ENCODE assay signal across 19 cellular contexts in the genomic region with DNA sequence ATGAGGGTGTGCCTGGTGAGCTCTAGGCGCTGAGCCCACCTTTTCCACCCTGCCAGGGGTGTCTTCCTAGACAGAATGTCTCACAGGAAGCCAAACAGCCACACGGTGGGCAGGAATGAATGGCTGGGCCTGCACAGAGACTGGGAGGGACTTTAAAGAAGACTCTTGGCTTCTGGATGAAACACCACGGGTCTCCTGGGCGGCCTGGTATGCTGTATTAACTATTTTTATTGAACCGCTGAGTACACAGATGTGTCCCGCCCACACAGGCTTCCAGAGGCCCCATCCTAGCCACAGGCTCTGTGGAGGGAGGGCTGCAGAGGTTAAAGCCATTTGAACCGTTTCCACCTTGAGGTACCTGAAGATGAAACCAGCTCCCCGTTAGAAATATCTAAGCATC.
"Had no signal": no experiment of that assay in that cellular context is flagged by ENCODE, and none has a peak within 500 bp of the region (broad histone marks: within the 10 kb centered on the region; RNA-seq: fewer than 3 reads in every experiment).

No MANE protein-coding gene starts in this region.

- H3K9me3 Mint-ChIP-seq: activated CD4-positive, alpha-beta T cell treated with anti-CD3 and anti-CD28 coated beads, Interleukin-2, amount 10 ng/mL, durations not matched to agents 24 days and 14 days; activated CD8-positive, alpha-beta T cell treated with anti-CD3 and anti-CD28 coated beads for 36 hours; activated naive CD4-positive, alpha-beta T cell treated with anti-CD3 and anti-CD28 coated beads, Interleukin-2, amount 10 ng/mL, durations not matched to agents 7 days and 5 days; naive thymus-derived CD8-positive, alpha-beta T cell; neural progenitor cell had no signal

- H3K27ac ChIP-seq: cardiac muscle cell, gastrocnemius medialis, lower lobe of right lung, neural progenitor cell, upper lobe of left lung had no signal

- H3K4me3 Mint-ChIP-seq: activated CD4-positive, alpha-beta T cell treated with anti-CD3 and anti-CD28 coated beads, Interleukin-2, amount 10 ng/mL, durations not matched to agents 24 days and 14 days; activated CD8-positive, alpha-beta memory T cell treated with anti-CD3 and anti-CD28 coated beads, Interleukin-2, amount 10 ng/mL, durations not matched to agents 7 days and 5 days; activated CD8-positive, alpha-beta T cell treated with anti-CD3 and anti-CD28 coated beads for 36 hours; activated naive CD4-positive, alpha-beta T cell treated with anti-CD3 and anti-CD28 coated beads, Interleukin-2, amount 10 ng/mL, durations not matched to agents 7 days and 5 days; naive thymus-derived CD8-positive, alpha-beta T cell; neural progenitor cell had no signal

- H3K27ac Mint-ChIP-seq: activated CD4-positive, alpha-beta T cell treated with anti-CD3 and anti-CD28 coated beads, Interleukin-2, amount 10 ng/mL, durations not matched to agents 24 days and 14 days; activated CD8-positive, alpha-beta memory T cell treated with anti-CD3 and anti-CD28 coated beads, Interleukin-2, amount 10 ng/mL, durations not matched to agents 7 days and 5 days; activated CD8-positive, alpha-beta T cell treated with anti-CD3 and anti-CD28 coated beads for 36 hours; activated naive CD4-positive, alpha-beta T cell treated with anti-CD3 and anti-CD28 coated beads, Interleukin-2, amount 10 ng/mL, durations not matched to agents 7 days and 5 days; neural progenitor cell had no signal

- H3K4me3 ChIP-seq: cardiac muscle cell, gastrocnemius medialis, lower lobe of right lung, neural progenitor cell, upper lobe of left lung had no signal

- H3K36me3 ChIP-seq: cardiac muscle cell, gastrocnemius medialis, lower lobe of right lung, neural progenitor cell, upper lobe of left lung had no signal

- H3K27me3 ChIP-seq: cardiac muscle cell, gastrocnemius medialis, neural progenitor cell, upper lobe of left lung had no signal

- H3K4me1 ChIP-seq: gastrocnemius medialis, lower lobe of right lung, neural progenitor cell, upper lobe of left lung had no signal

- DNase-seq: activated CD4-positive, alpha-beta T cell treated with anti-CD3 and anti-CD28 coated beads, Interleukin-2, amount 10 ng/mL, durations not matched to agents 24 days and 14 days; activated CD8-positive, alpha-beta memory T cell treated with anti-CD3 and anti-CD28 coated beads, Interleukin-2, amount 10 ng/mL, durations not matched to agents 7 days and 5 days; activated CD8-positive, alpha-beta T cell treated with anti-CD3 and anti-CD28 coated beads for 36 hours; activated effector memory CD4-positive, alpha-beta T cell treated with anti-CD3 and anti-CD28 coated beads, Interleukin-2, amount 50 U/mL, for 16 hours; activated naive CD4-positive, alpha-beta T cell treated with anti-CD3 and anti-CD28 coated beads, Interleukin-2, amount 10 ng/mL, durations not matched to agents 7 days and 5 days; activated T-cell treated with anti-CD3 and anti-CD28 coated beads for 4 hours; amygdala; cortex of kidney; gastrocnemius medialis; head of caudate nucleus; islet precursor cell; lower lobe of right lung; naive thymus-derived CD8-positive, alpha-beta T cell; stimulated activated CD4-positive, alpha-beta T cell treated with anti-CD3 and anti-CD28 coated beads, Interleukin-4, amount 100 ng/mL, for 24 hours; stimulated activated naive CD4-positive, alpha-beta T cell treated with Interleukin-2 at 50 U/mL for 16 hours; SW 1271 had no signal

- H3K27me3 Mint-ChIP-seq: activated CD4-positive, alpha-beta T cell treated with anti-CD3 and anti-CD28 coated beads, Interleukin-2, amount 10 ng/mL, durations not matched to agents 24 days and 14 days; activated naive CD4-positive, alpha-beta T cell treated with anti-CD3 and anti-CD28 coated beads, Interleukin-2, amount 10 ng/mL, durations not matched to agents 7 days and 5 days had no signal

- H3K4me1 Mint-ChIP-seq: activated CD4-positive, alpha-beta T cell treated with anti-CD3 and anti-CD28 coated beads, Interleukin-2, amount 10 ng/mL, durations not matched to agents 24 days and 14 days; activated CD8-positive, alpha-beta memory T cell treated with anti-CD3 and anti-CD28 coated beads, Interleukin-2, amount 10 ng/mL, durations not matched to agents 7 days and 5 days; activated naive CD4-positive, alpha-beta T cell treated with anti-CD3 and anti-CD28 coated beads, Interleukin-2, amount 10 ng/mL, durations not matched to agents 7 days and 5 days; naive thymus-derived CD8-positive, alpha-beta T cell had no signal

- H3K36me3 Mint-ChIP-seq: activated CD8-positive, alpha-beta memory T cell treated with anti-CD3 and anti-CD28 coated beads, Interleukin-2, amount 10 ng/mL, durations not matched to agents 7 days and 5 days; activated naive CD4-positive, alpha-beta T cell treated with anti-CD3 and anti-CD28 coated beads, Interleukin-2, amount 10 ng/mL, durations not matched to agents 7 days and 5 days; naive thymus-derived CD8-positive, alpha-beta T cell; neural progenitor cell had no signal

- H3K9me3 ChIP-seq: gastrocnemius medialis, lower lobe of right lung, upper lobe of left lung had no signal
